Comparison of ENCODE assay signal across 1 cellular context in the genomic region with DNA sequence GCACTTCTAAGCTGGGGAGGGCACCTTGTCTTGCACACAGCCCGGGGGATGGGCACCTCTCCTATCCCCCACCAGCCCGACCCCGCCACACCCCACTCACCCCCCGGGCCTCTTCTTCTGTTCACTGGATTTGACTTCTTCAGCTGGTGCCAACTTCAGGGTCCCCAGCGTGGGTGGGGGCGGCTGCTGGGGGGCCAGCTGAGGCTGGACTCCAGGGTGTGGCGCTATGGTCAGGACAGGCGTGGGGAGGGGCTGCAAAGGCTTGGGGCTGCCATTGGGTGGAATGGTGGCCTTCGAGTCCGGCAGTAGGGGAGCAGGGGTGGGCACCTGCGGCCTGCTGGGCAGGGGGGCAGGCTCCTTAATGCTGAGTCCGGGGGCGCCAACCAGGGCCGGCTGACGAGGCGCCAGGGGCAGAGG.
TF ChIP-seq lines count a peak whose summit lies in the region.

No MANE protein-coding gene starts in this region.

TF ChIP-seq in GM23338, 12 proteins besides CTCF, POLR2A, EP300 and RAD21 (continued from another document):
- TF ChIP-seq, protein P1, sequence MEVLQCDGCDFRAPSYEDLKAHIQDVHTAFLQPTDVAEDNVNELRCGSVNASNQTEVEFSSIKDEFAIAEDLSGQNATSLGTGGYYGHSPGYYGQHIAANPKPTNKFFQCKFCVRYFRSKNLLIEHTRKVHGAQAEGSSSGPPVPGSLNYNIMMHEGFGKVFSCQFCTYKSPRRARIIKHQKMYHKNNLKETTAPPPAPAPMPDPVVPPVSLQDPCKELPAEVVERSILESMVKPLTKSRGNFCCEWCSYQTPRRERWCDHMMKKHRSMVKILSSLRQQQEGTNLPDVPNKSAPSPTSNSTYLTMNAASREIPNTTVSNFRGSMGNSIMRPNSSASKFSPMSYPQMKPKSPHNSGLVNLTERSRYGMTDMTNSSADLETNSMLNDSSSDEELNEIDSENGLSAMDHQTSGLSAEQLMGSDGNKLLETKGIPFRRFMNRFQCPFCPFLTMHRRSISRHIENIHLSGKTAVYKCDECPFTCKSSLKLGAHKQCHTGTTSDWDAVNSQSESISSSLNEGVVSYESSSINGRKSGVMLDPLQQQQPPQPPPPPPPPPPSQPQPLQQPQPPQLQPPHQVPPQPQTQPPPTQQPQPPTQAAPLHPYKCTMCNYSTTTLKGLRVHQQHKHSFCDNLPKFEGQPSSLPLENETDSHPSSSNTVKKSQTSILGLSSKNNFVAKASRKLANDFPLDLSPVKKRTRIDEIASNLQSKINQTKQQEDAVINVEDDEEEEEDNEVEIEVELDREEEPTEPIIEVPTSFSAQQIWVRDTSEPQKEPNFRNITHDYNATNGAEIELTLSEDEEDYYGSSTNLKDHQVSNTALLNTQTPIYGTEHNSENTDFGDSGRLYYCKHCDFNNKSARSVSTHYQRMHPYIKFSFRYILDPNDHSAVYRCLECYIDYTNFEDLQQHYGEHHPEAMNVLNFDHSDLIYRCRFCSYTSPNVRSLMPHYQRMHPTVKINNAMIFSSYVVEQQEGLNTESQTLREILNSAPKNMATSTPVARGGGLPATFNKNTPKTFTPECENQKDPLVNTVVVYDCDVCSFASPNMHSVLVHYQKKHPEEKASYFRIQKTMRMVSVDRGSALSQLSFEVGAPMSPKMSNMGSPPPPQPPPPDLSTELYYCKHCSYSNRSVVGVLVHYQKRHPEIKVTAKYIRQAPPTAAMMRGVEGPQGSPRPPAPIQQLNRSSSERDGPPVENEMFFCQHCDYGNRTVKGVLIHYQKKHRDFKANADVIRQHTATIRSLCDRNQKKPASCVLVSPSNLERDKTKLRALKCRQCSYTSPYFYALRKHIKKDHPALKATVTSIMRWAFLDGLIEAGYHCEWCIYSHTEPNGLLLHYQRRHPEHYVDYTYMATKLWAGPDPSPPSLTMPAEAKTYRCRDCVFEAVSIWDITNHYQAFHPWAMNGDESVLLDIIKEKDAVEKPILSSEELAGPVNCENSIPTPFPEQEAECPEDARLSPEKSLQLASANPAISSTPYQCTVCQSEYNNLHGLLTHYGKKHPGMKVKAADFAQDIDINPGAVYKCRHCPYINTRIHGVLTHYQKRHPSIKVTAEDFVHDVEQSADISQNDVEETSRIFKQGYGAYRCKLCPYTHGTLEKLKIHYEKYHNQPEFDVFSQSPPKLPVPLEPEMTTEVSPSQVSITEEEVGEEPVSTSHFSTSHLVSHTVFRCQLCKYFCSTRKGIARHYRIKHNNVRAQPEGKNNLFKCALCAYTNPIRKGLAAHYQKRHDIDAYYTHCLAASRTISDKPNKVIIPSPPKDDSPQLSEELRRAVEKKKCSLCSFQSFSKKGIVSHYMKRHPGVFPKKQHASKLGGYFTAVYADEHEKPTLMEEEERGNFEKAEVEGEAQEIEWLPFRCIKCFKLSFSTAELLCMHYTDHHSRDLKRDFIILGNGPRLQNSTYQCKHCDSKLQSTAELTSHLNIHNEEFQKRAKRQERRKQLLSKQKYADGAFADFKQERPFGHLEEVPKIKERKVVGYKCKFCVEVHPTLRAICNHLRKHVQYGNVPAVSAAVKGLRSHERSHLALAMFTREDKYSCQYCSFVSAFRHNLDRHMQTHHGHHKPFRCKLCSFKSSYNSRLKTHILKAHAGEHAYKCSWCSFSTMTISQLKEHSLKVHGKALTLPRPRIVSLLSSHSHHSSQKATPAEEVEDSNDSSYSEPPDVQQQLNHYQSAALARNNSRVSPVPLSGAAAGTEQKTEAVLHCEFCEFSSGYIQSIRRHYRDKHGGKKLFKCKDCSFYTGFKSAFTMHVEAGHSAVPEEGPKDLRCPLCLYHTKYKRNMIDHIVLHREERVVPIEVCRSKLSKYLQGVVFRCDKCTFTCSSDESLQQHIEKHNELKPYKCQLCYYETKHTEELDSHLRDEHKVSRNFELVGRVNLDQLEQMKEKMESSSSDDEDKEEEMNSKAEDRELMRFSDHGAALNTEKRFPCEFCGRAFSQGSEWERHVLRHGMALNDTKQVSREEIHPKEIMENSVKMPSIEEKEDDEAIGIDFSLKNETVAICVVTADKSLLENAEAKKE (CRISPR knock-in tag; IDR thresholded peaks at IDR 0.05) = no peak
- TF ChIP-seq, protein P2, sequence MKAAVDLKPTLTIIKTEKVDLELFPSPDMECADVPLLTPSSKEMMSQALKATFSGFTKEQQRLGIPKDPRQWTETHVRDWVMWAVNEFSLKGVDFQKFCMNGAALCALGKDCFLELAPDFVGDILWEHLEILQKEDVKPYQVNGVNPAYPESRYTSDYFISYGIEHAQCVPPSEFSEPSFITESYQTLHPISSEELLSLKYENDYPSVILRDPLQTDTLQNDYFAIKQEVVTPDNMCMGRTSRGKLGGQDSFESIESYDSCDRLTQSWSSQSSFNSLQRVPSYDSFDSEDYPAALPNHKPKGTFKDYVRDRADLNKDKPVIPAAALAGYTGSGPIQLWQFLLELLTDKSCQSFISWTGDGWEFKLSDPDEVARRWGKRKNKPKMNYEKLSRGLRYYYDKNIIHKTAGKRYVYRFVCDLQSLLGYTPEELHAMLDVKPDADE (IDR thresholded peaks at IDR 0.05) = no peak
- TF ChIP-seq ZNF331 (CRISPR knock-in tag; IDR thresholded peaks at IDR 0.05; ENCODE audit: low read depth) = no peak
